Comparison of ENCODE assay signal across 20 cellular contexts in genomic region chr12:38123566-38124246, GRCh38.
"Had no signal": no experiment of that assay in that cellular context is flagged by ENCODE, and none has a peak within 500 bp of the region (broad histone marks: within the 10 kb centered on the region; RNA-seq: fewer than 3 reads in every experiment).

No MANE protein-coding gene starts in this region.

- H3K4me1 ChIP-seq: ascending aorta, breast epithelium, gastroesophageal sphincter, heart left ventricle, neural progenitor cell, upper lobe of right lung had no signal

- H3K4me2 ChIP-seq: neural progenitor cell, smooth muscle cell had no signal

- DNase-seq: activated B cell treated with CpG ODN at 0.5 μM for 24 hours; activated CD4-positive, alpha-beta T cell treated with anti-CD3 and anti-CD28 coated beads for 48 hours; activated CD8-positive, alpha-beta T cell treated with anti-CD3 and anti-CD28 coated beads for 36 hours; activated effector memory CD4-positive, alpha-beta T cell treated with Interleukin-2 at 50 U/mL for 16 hours; activated naive CD4-positive, alpha-beta T cell treated with anti-CD3 and anti-CD28 coated beads, Interleukin-2, amount 50 U/mL, for 16 hours; activated T-cell treated with anti-CD3 and anti-CD28 coated beads, Interleukin-2, amount 50 U/mL, for 4 hours; heart left ventricle; mesenchymal stem cell; naive thymus-derived CD4-positive, alpha-beta T cell; right lobe of liver; stimulated activated CD4-positive, alpha-beta T cell treated with anti-CD3 and anti-CD28 coated beads, Interleukin-4, amount 100 ng/mL, for 4 hours; upper lobe of right lung had no signal

- H3K27ac ChIP-seq: ascending aorta, coronary artery, gastroesophageal sphincter, heart left ventricle, neural progenitor cell had no signal

- H3K4me3 ChIP-seq: ascending aorta, breast epithelium, coronary artery, gastroesophageal sphincter, heart left ventricle, neural progenitor cell, right lobe of liver, smooth muscle cell, upper lobe of right lung had no signal

- H3K9me3 ChIP-seq: ascending aorta, gastroesophageal sphincter, right lobe of liver, upper lobe of right lung had no signal

- ATAC-seq: activated CD8-positive, alpha-beta T cell treated with anti-CD3 and anti-CD28 coated beads for 36 hours; activated T-cell treated with anti-CD3 and anti-CD28 coated beads, Interleukin-2, amount 50 U/mL, for 4 hours; esophagus mucosa; gastroesophageal sphincter; heart left ventricle; naive thymus-derived CD4-positive, alpha-beta T cell; stimulated activated memory B cell treated with anti-CD40 and anti-IgM and Interleukin-4, amounts not matched to agents 10 μg/mL and 1 μg/mL and 100 μg/mL, for 72 hours had no signal
